Comparison of ENCODE assay signal across 20 cellular contexts in the genomic region with DNA sequence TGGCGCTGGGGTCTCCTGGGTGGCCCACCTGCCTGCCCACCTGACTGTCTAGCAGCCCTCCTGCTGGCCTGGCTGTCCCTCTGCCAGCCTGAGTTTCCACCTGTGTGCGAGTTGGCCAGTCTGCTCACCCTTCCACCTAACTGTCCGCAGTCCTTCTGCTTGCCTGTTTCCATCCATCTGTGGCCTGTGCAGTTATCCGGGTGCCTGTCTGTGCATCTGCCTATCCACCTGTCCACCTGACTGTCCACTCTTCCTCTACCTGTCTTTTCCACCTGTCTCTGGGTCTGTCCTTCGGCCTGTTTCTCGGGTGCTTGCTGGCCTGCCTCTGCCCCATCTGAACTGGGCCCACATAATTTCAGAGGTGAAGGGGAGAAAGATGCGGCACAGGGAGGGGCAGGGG. TPM values are rescaled to one million over a fixed set of nuclear protein-coding genes. Genes with fewer than 3 reads are reported as not detected.
DNase-seq lines count a peak whose midpoint lies in the region; ATAC-seq and TF ChIP-seq lines count a peak whose summit lies in the region.
"Had no signal": no experiment of that assay in that cellular context is flagged by ENCODE, and none has a peak within 500 bp of the region (broad histone marks: within the 10 kb centered on the region; RNA-seq: fewer than 3 reads in every experiment).

No MANE protein-coding gene starts in this region.

- peaks cover 8% of the 10 kb centered on the region for H3K4me1 Mint-ChIP-seq in activated T-cell treated with anti-CD3 and anti-CD28 coated beads, Interleukin-2, amount 50 U/mL, for 4 hours (ENCODE audit: low read depth)
- H3K4me1 Mint-ChIP-seq in brain, result peaks cover 39% of the 10 kb centered on the region
- peaks cover 23% of the 10 kb centered on the region for H3K4me1 Mint-ChIP-seq in stimulated activated memory B cell treated with anti-CD40 and anti-IgM and Interleukin-4, amounts not matched to agents 10 μg/mL and 1 μg/mL and 100 μg/mL, for 72 hours

- H3K4me1 ChIP-seq in muscle layer of duodenum (ENCODE audit: control insufficient read depth in 1 of 2, insufficient read depth in 2 of 2, low read length in 2 of 2), result peaks cover 7 to 56% of the 10 kb centered on the region in 2 donors
- H3K4me1 ChIP-seq: A549 had no signal

- TF ChIP-seq POLR2A in erythroblast (IDR thresholded peaks at IDR 0.05; ENCODE audit: low read length), result no peak

- H3K27me3 Mint-ChIP-seq in activated T-cell treated with anti-CD3 and anti-CD28 coated beads, Interleukin-2, amount 50 U/mL, for 4 hours (ENCODE audit: low read depth), result peaks cover 35% of the 10 kb centered on the region
- H3K27me3 Mint-ChIP-seq in brain, result peaks cover 15% of the 10 kb centered on the region
- peaks cover 69% of the 10 kb centered on the region for H3K27me3 Mint-ChIP-seq in stimulated activated memory B cell treated with anti-CD40 and anti-IgM and Interleukin-4, amounts not matched to agents 10 μg/mL and 1 μg/mL and 100 μg/mL, for 72 hours

- DNase-seq in activated T-cell treated with anti-CD3 and anti-CD28 coated beads, Interleukin-2, amount 50 U/mL, for 4 hours, result no peak
- DNase-seq in activated T-cell treated with anti-CD3 and anti-CD28 coated beads, Interleukin-2, amount 50 U/mL, for 48 hours, result no peak
- DNase-seq in erythroblast (lab: John Stamatoyannopoulos, UW) (no peak), omental fat pad (ENCODE audit: low spot score) (no peak), NCI-H1105 (lab: John Stamatoyannopoulos, UW) (no peak)
- DNase-seq: activated T-cell treated with anti-CD3 and anti-CD28 coated beads, Interleukin-2, amount 50 U/mL, for 1 hour; CD4-positive, CD25-positive, alpha-beta regulatory T cell; cortex of kidney; KBM-7; NCI-H1048; NCI-H2107; NCI-H69; PC-9; small intestine had no signal

- TF ChIP-seq CTCF in brain (conservative IDR thresholded peaks at IDR 0.05) (no peak), omental fat pad (IDR thresholded peaks at IDR 0.05) (no peak)

- no peak for ATAC-seq in activated T-cell treated with anti-CD3 and anti-CD28 coated beads, Interleukin-2, amount 50 U/mL, for 4 hours
- no peak for ATAC-seq in stimulated activated memory B cell treated with anti-CD40 and anti-IgM and Interleukin-4, amounts not matched to agents 10 μg/mL and 1 μg/mL and 100 μg/mL, for 72 hours
- no peak for ATAC-seq in omental fat pad (ENCODE audit: low FRiP score)
- ATAC-seq: A549 had no signal

- peak overlapping the region in 1 of 2 donors; percentile 66 for H3K4me3 ChIP-seq in muscle layer of duodenum (ENCODE audit: low read depth in 1 of 2, low read length in 2 of 2)
- H3K4me3 ChIP-seq: A549, lung, PC-9 had no signal

- H3K9me3 ChIP-seq in muscle layer of duodenum (ENCODE audit: control insufficient read depth in 1 of 2, low read length in 2 of 2), result no peaks in the 10 kb centered on the region
- H3K9me3 ChIP-seq: A549, ovary had no signal

- no peaks in the 10 kb centered on the region for H3K36me3 ChIP-seq in muscle layer of duodenum (ENCODE audit: control insufficient read depth in 1 of 2, insufficient read depth in 2 of 2, low read length in 2 of 2)
- H3K36me3 ChIP-seq: ovary had no signal

- H3K9me3 Mint-ChIP-seq in activated T-cell treated with anti-CD3 and anti-CD28 coated beads, Interleukin-2, amount 50 U/mL, for 4 hours, result no peaks in the 10 kb centered on the region
- H3K9me3 Mint-ChIP-seq in brain, result peaks cover 0 to 3% (median 0%) of the 10 kb centered on the region in 5 experiments
- no peaks in the 10 kb centered on the region for H3K9me3 Mint-ChIP-seq in stimulated activated memory B cell treated with anti-CD40 and anti-IgM and Interleukin-4, amounts not matched to agents 10 μg/mL and 1 μg/mL and 100 μg/mL, for 72 hours

- H3K27ac ChIP-seq in muscle layer of duodenum (ENCODE audit: low read length), result peak overlapping the region; percentile 31
- H3K27ac ChIP-seq: A549, ovary, PC-9 had no signal

- H3K27ac Mint-ChIP-seq in brain, result peak overlapping the region in 4 of 5 experiments; percentile 4 to 32 (median 24)
- no peak overlapping the region for H3K27ac Mint-ChIP-seq in stimulated activated memory B cell treated with anti-CD40 and anti-IgM and Interleukin-4, amounts not matched to agents 10 μg/mL and 1 μg/mL and 100 μg/mL, for 72 hours
- H3K27ac Mint-ChIP-seq: CD4-positive, CD25-positive, alpha-beta regulatory T cell had no signal

- peak overlapping the region; percentile 19 for H3K4me3 Mint-ChIP-seq in activated T-cell treated with anti-CD3 and anti-CD28 coated beads, Interleukin-2, amount 50 U/mL, for 4 hours
- H3K4me3 Mint-ChIP-seq in brain, result peak overlapping the region in 4 of 5 experiments; percentile 77 to 88 (median 80)
- H3K4me3 Mint-ChIP-seq in stimulated activated memory B cell treated with anti-CD40 and anti-IgM and Interleukin-4, amounts not matched to agents 10 μg/mL and 1 μg/mL and 100 μg/mL, for 72 hours, result peak overlapping the region; percentile 28

- H3K36me3 Mint-ChIP-seq in activated T-cell treated with anti-CD3 and anti-CD28 coated beads, Interleukin-2, amount 50 U/mL, for 4 hours (ENCODE audit: insufficient read depth), result no peaks in the 10 kb centered on the region
- no peaks in the 10 kb centered on the region for H3K36me3 Mint-ChIP-seq in brain
- H3K36me3 Mint-ChIP-seq in stimulated activated memory B cell treated with anti-CD40 and anti-IgM and Interleukin-4, amounts not matched to agents 10 μg/mL and 1 μg/mL and 100 μg/mL, for 72 hours, result no peaks in the 10 kb centered on the region
- H3K36me3 Mint-ChIP-seq: CD4-positive, CD25-positive, alpha-beta regulatory T cell had no signal

- no peaks in the 10 kb centered on the region for H3K27me3 ChIP-seq in muscle layer of duodenum (ENCODE audit: low read depth, low read length)
- H3K27me3 ChIP-seq: ovary had no signal

RNA-seq across cellular contexts. Expression of a gene that starts 1.9 kb away (rescaled TPM):
- under 1 TPM; 0.24 to 0.56 (median 0.24) TPM for total RNA-seq in activated T-cell treated with anti-CD3 and anti-CD28 coated beads, Interleukin-2, amount 50 U/mL, for 4 hours
- 1.8 TPM for polyA plus RNA-seq in brain (ENCODE audit: insufficient read depth, low read depth, low replicate concordance)
- 1 to 10 TPM in 1 of 4 donors, under 1 TPM in 3; 0.28 to 1.6 (median 0.83) TPM for total RNA-seq in omental fat pad

Comparison
In these comparisons a context has a peak if more than half of its experiments do, and no peak if none do; other contexts are left out.
1. H3K4me3 Mint-ChIP-seq: peak in every context shown above with its lines; median percentile 80 in brain; 28 in stimulated activated memory B cell treated with anti-CD40 and anti-IgM and Interleukin-4, amounts not matched to agents 10 μg/mL and 1 μg/mL and 100 μg/mL, for 72 hours; 19 in activated T-cell treated with anti-CD3 and anti-CD28 coated beads, Interleukin-2, amount 50 U/mL, for 4 hours.